1 cellular context compared by ENCODE assay signal in genomic region chr10:71761105-71761511, GRCh38.
TF ChIP-seq lines count a peak whose summit lies in the region.

No MANE protein-coding gene starts in this region.

TF ChIP-seq in HCT116, 20 proteins besides CTCF, POLR2A, EP300 and RAD21 (continued from another document):
- TF ChIP-seq JUND (IDR thresholded peaks at IDR 0.05) (no peak), SIN3A (IDR thresholded peaks at IDR 0.05; ENCODE audit: low read depth) (no peak), YY1 (IDR thresholded peaks at IDR 0.05; ENCODE audit: extremely low read depth, insufficient replicate concordance, low read depth, low read length) (no peak), MAX (IDR thresholded peaks at IDR 0.05) (no peak), EZH2 (IDR thresholded peaks at IDR 0.05) (no peak), TCF7L2 (IDR thresholded peaks at IDR 0.05; ENCODE audit: borderline replicate concordance, extremely low read depth, insufficient read depth, insufficient read length) (no peak), EZH2phosphoT487 (IDR thresholded peaks at IDR 0.05; ENCODE audit: borderline replicate concordance) (no peak), EGR1 (IDR thresholded peaks at IDR 0.05; ENCODE audit: low read depth) (no peak), CBX3 (IDR thresholded peaks at IDR 0.05; ENCODE audit: low read depth) (no peak), ZFX (IDR thresholded peaks at IDR 0.05) (no peak)
